ENCODE assay signal across 13 cellular contexts in genomic region chr2:207784898-207785297, GRCh38. TPM values are rescaled to one million over a fixed set of nuclear protein-coding genes. Genes with fewer than 3 reads are reported as not detected.
"Had no signal": no experiment of that assay in that cellular context is flagged by ENCODE, and none has a peak within 500 bp of the region (broad histone marks: within the 10 kb centered on the region; RNA-seq: fewer than 3 reads in every experiment).

No MANE protein-coding gene starts in this region.

- H2AFZ ChIP-seq: neural progenitor cell had no signal

- H3K9me3 ChIP-seq: esophagus squamous epithelium, prostate gland, right atrium auricular region, upper lobe of left lung had no signal

- H3K27me3 ChIP-seq: esophagus squamous epithelium, neural progenitor cell, right atrium auricular region, upper lobe of left lung had no signal

- H3K27ac ChIP-seq: esophagus squamous epithelium, neural progenitor cell, prostate gland, right atrium auricular region, upper lobe of left lung had no signal

- H3K4me3 ChIP-seq: esophagus squamous epithelium, neural progenitor cell, prostate gland, right atrium auricular region, upper lobe of left lung had no signal

- H3K4me1 ChIP-seq: prostate gland, right atrium auricular region had no signal

- ATAC-seq: activated CD8-positive, alpha-beta T cell treated with anti-CD3 and anti-CD28 coated beads, Interleukin-2, amount 10 ng/mL, durations not matched to agents 7 days and 5 days; naive thymus-derived CD4-positive, alpha-beta T cell had no signal

- DNase-seq: activated CD4-positive, alpha-beta T cell treated with anti-CD3 and anti-CD28 coated beads, Interleukin-2, amount 10 ng/mL, durations not matched to agents 24 days and 14 days; activated CD8-positive, alpha-beta T cell treated with anti-CD3 and anti-CD28 coated beads, Interleukin-2, amount 10 ng/mL, durations not matched to agents 7 days and 5 days; activated naive CD4-positive, alpha-beta T cell treated with anti-CD3 and anti-CD28 coated beads for 36 hours; activated T-cell treated with anti-CD3 and anti-CD28 coated beads, Interleukin-2, amount 50 U/mL, for 24 hours; cortex of kidney; effector CD4-positive, alpha-beta T cell; esophagus squamous epithelium; naive thymus-derived CD4-positive, alpha-beta T cell; T1000; upper lobe of left lung had no signal

- H3K4me2 ChIP-seq: neural progenitor cell had no signal

- H3K36me3 ChIP-seq: esophagus squamous epithelium, neural progenitor cell, prostate gland, right atrium auricular region, upper lobe of left lung had no signal

- H3K9ac ChIP-seq: neural progenitor cell had no signal

RNA-seq across cellular contexts. Expression of gene FZD5, which starts 15.2 kb away (rescaled TPM):
- polyA plus RNA-seq: naive thymus-derived CD4-positive, alpha-beta T cell had no signal
